ENCODE assay signal across 8 cellular contexts in genomic region chr2:195535911-195536522, GRCh38.
A peak's percentile ranks its signal among the peaks of the same experiment; 100 is the strongest.
DNase-seq lines count a peak whose midpoint lies in the region; ATAC-seq lines count a peak whose summit lies in the region.

No MANE protein-coding gene starts in this region.

- ATAC-seq in GM19468 (IDR thresholded peaks at IDR 0.05; ENCODE audit: extremely low read depth, unreplicated experiment) = peak; percentile 92
- peak; percentile 80 for ATAC-seq in HG03460 (IDR thresholded peaks at IDR 0.05; ENCODE audit: unreplicated experiment)
- ATAC-seq in activated CD4-positive, CD25-positive, alpha-beta regulatory T cell treated with anti-CD3 and anti-CD28 coated beads, Interleukin-2, amount 50 U/mL, for 24 hours = peak; percentile 53 to 56
- ATAC-seq in esophagus mucosa = peak; percentile 63

- peak; percentile 45 to 54 for DNase-seq in stimulated activated CD8-positive, alpha-beta memory T cell treated with anti-CD3 and anti-CD28 coated beads, Interleukin-2, amount 100 ng/mL, for 48 hours (ENCODE audit: low read depth in 2 of 2)
- DNase-seq in DMS79 (lab: John Stamatoyannopoulos, UW) (no peak), NCI-H1417 treated with DMSO at 0.1 percent for 48 hours (lab: John Stamatoyannopoulos, UW) (no peak), RKO (ENCODE audit: low spot score) (no peak)

Comparison
In these comparisons a context has a peak if more than half of its experiments do, and no peak if none do; other contexts are left out.
1. DNase-seq: peak in stimulated activated CD8-positive, alpha-beta memory T cell treated with anti-CD3 and anti-CD28 coated beads, Interleukin-2, amount 100 ng/mL, for 48 hours (2 of 2); none in DMS79 (single experiment), NCI-H1417 treated with DMSO at 0.1 percent for 48 hours (single experiment) and RKO (single experiment).
2. Peak in every context shown above with its lines, with median percentiles within 50 percentile points of each other: ATAC-seq.